8 cellular contexts compared by ENCODE assay signal in the genomic region with DNA sequence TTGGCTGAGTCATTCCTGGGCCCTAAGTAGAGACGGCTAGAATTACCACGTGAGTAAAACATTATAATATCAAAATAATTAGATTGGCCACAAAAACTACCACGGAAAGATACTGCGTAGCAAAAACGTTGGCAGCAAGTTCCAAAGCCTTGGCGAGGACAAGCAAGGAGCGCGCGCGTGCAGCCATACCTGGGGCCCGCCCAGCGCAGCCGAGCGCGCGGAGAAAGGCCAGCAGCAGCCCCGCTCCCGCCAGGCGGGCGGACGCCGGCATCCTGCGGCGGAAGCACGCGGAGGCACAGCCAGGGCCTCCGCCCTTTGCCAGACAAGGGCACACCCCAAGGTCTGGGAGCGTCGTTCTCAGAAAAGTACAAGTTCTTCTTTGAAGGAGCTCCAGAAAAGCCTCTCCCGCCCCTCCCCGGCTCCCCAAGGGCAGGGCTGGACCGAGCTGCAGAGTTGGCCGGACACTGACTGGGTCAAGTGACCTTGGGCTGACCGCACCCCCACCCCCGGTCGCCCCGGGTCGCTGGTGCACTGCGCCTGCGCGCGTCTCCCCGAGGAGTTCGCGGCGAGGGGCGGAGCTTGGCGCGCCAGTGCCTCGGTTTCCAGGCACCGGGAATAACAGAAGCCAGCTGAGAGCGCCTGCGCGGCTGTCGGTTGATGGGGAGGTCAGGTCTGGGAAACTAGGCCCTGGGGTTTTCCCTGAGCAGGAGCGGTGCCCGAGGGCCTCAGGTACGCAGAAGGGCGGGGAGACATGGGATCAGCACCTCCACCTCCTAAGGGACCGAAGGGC.
A peak's percentile ranks its signal among the peaks of the same experiment; 100 is the strongest.
DNase-seq lines count a peak whose midpoint lies in the region; TF ChIP-seq lines count a peak whose summit lies in the region.

A gene with protein sequence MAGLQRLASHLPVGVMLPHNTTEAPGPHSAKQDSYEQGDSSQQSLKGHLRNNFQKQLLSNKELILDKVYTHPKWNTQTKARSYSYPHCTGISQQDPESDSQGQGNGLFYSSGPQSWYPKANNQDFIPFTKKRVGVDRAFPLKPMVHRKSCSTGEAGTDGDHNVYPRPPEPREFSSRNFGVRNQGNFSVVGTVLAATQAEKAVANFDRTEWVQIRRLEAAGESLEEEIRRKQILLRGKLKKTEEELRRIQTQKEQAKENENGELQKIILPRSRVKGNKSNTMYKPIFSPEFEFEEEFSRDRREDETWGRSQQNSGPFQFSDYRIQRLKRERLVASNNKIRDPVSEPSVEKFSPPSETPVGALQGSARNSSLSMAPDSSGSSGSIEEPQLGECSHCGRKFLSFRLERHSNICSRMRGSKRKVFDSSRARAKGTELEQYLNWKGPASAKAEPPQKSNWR (plus strand): TSS at position 621 of the 790 bp plus-strand sequence. CDS start 933 bp downstream, outside the sequence.

- H3K4me1 Mint-ChIP-seq in T-helper 2 cell treated with Interferon-gamma antibody and Interleukin-4, amounts not matched to agents 5 μg/mL and 100 μg/mL, for 36 hours (ENCODE audit: low read depth): peaks cover 9% of the 10 kb centered on the region

- H3K4me3 Mint-ChIP-seq in T-helper 2 cell treated with Interferon-gamma antibody and Interleukin-4, amounts not matched to agents 5 μg/mL and 100 μg/mL, for 36 hours: peak within 1 kb of the TSS; percentile 16

- H3K9me3 Mint-ChIP-seq in T-helper 2 cell treated with Interferon-gamma antibody and Interleukin-4, amounts not matched to agents 5 μg/mL and 100 μg/mL, for 36 hours: no peaks in the 10 kb centered on the region

- H3K36me3 Mint-ChIP-seq in T-helper 2 cell treated with Interferon-gamma antibody and Interleukin-4, amounts not matched to agents 5 μg/mL and 100 μg/mL, for 36 hours (ENCODE audit: low read depth): no peaks in the 10 kb centered on the region

- peak within 1 kb of the TSS; percentile 52 for H3K4me3 ChIP-seq in astrocyte of the spinal cord (ENCODE audit: low read depth, low read length)
- peak within 1 kb of the TSS; percentile 73 for H3K4me3 ChIP-seq in rectal smooth muscle tissue (ENCODE audit: low read length)

- no peaks in the 10 kb centered on the region for H3K27me3 ChIP-seq in rectal smooth muscle tissue (ENCODE audit: control insufficient read depth, insufficient read depth, low read length)

- peak within 1 kb of the TSS; percentile 97 for H3K27ac ChIP-seq in rectal smooth muscle tissue (ENCODE audit: low read depth, low read length)

- in situ Hi-C loops in astrocyte of the spinal cord (cut with HindIII; ENCODE audit: low sequenced_read_pairs): no loop called here

- peak within 1 kb of the TSS; percentile 19 for H3K9ac ChIP-seq in rectal smooth muscle tissue (ENCODE audit: low read length)

- TF ChIP-seq CTCF in astrocyte of the spinal cord (IDR thresholded peaks at IDR 0.05; ENCODE audit: low read depth, low read length): no peak

- H3K27me3 Mint-ChIP-seq in T-helper 2 cell treated with Interferon-gamma antibody and Interleukin-4, amounts not matched to agents 5 μg/mL and 100 μg/mL, for 36 hours (ENCODE audit: low read depth): peaks cover 4% of the 10 kb centered on the region

- DNase-seq in ELR (ENCODE audit: low read depth): peak; percentile 84
- peak; percentile 83 for DNase-seq in HCEC 1CT
- peak; percentile 94 for DNase-seq in NCI-H1105 treated with DMSO at 0.1 percent for 48 hours (lab: John Stamatoyannopoulos, UW)
- DNase-seq in T-helper 2 cell treated with Interferon-gamma antibody and Interleukin-4, amounts not matched to agents 5 μg/mL and 100 μg/mL, for 36 hours (ENCODE audit: low spot score): peak; percentile 78
- peak; percentile 85 for DNase-seq in astrocyte of the spinal cord (ENCODE audit: low read depth, low spot score)
- DNase-seq in hippocampal formation (lab: John Stamatoyannopoulos, UW): peak; percentile 84 to 94
- DNase-seq in KG1 (lab: John Stamatoyannopoulos, UW): no peak

- H3K27ac Mint-ChIP-seq in T-helper 2 cell treated with Interferon-gamma antibody and Interleukin-4, amounts not matched to agents 5 μg/mL and 100 μg/mL, for 36 hours: no peak within 1 kb of the TSS

- no peaks in the 10 kb centered on the region for H3K36me3 ChIP-seq in rectal smooth muscle tissue (ENCODE audit: control insufficient read depth, insufficient read depth, low read length)

- peaks cover 15% of the 10 kb centered on the region for H3K4me1 ChIP-seq in rectal smooth muscle tissue (ENCODE audit: control insufficient read depth, insufficient read depth, low read length)
